ENCODE assay signal across 25 cellular contexts in genomic region chr2:182252534-182252933, GRCh38.
DNase-seq lines count a peak whose midpoint lies in the region; ATAC-seq, FAIRE-seq and TF ChIP-seq lines count a peak whose summit lies in the region.
"Had no signal": no experiment of that assay in that cellular context is flagged by ENCODE, and none has a peak within 500 bp of the region (broad histone marks: within the 10 kb centered on the region; RNA-seq: fewer than 3 reads in every experiment).

No MANE protein-coding gene starts in this region.

- H2BK5ac ChIP-seq in mesendoderm (ENCODE audit: low read length): no peak overlapping the region

- no peaks in the 10 kb centered on the region for H3K4me1 Mint-ChIP-seq in GM23338
- H3K4me1 Mint-ChIP-seq: CD14-positive monocyte; CD4-positive, alpha-beta memory T cell; CD4-positive, CD25-positive, alpha-beta regulatory T cell; CD8-positive, alpha-beta memory T cell had no signal

- peak in 2 of 3 donors; percentile 15 to 57 for DNase-seq in right cardiac atrium
- DNase-seq in left cardiac atrium: no peak
- DNase-seq in GM23338 (ENCODE audit: low spot score): no peak
- DNase-seq in mesendoderm: peak; percentile 14
- no peak for DNase-seq in urothelium cell line (ENCODE audit: low spot score)
- DNase-seq: 8988T; ACHN; BE2C; C1 segment of cervical spinal cord; CD4-positive, alpha-beta memory T cell; CD4-positive, CD25-positive, alpha-beta regulatory T cell; CD8-positive, alpha-beta memory T cell; COR-L47; DMS 273 treated with DMSO at 0.1 percent for 48 hours; DMS153; DMS79; DND-41; EL; GDM1 had no signal

- H3K27ac ChIP-seq in right cardiac atrium (ENCODE audit: low read length): peak overlapping the region; percentile 45
- no peak overlapping the region for H3K27ac ChIP-seq in GM23338 (ENCODE audit: low read depth)
- no peak overlapping the region for H3K27ac ChIP-seq in mesendoderm (ENCODE audit: low read depth, low read length)
- H3K27ac ChIP-seq: BLaER1 had no signal

- H3K27ac Mint-ChIP-seq in GM23338: no peak overlapping the region
- H3K27ac Mint-ChIP-seq: CD14-positive monocyte; CD4-positive, alpha-beta memory T cell; CD4-positive, CD25-positive, alpha-beta regulatory T cell; CD8-positive, alpha-beta memory T cell had no signal

- no peak overlapping the region for H2AK5ac ChIP-seq in mesendoderm (ENCODE audit: low read length)

- no peak overlapping the region for H3K56ac ChIP-seq in mesendoderm (ENCODE audit: low read length)

- FAIRE-seq in urothelium cell line (lab: Jason Lieb, UNC): no peak
- FAIRE-seq: A204.1, GM12878, GM12892, GM18507 had no signal

- H3K36me3 Mint-ChIP-seq in GM23338 (ENCODE audit: low read depth): no peaks in the 10 kb centered on the region
- H3K36me3 Mint-ChIP-seq: CD14-positive monocyte; CD4-positive, alpha-beta memory T cell; CD4-positive, CD25-positive, alpha-beta regulatory T cell; CD8-positive, alpha-beta memory T cell had no signal

- peak overlapping the region; percentile 23; the same call in 1 of the 2 replicates for H2AFZ ChIP-seq in GM23338

- TF ChIP-seq CTCF in GM23338 (conservative IDR thresholded peaks at IDR 0.05; ENCODE audit: low read depth in 2 of 2): no peak

- H3K79me1 ChIP-seq in mesendoderm (ENCODE audit: low read length): no peaks in the 10 kb centered on the region

- no peak overlapping the region for H2BK15ac ChIP-seq in mesendoderm (replicated peaks; ENCODE audit: low read depth)

- H3K36me3 ChIP-seq in GM23338 (ENCODE audit: insufficient read depth) (no peaks in the 10 kb centered on the region), mesendoderm (ENCODE audit: control insufficient read depth, insufficient read depth, low read length) (no peaks in the 10 kb centered on the region)
- H3K36me3 ChIP-seq: BE2C, BLaER1 had no signal

- H3K79me2 ChIP-seq in GM23338 (replicated peaks; ENCODE audit: insufficient read depth) (no peaks in the 10 kb centered on the region), mesendoderm (ENCODE audit: control insufficient read depth, insufficient read depth, low read length) (no peaks in the 10 kb centered on the region)

- no peaks in the 10 kb centered on the region for H4K20me1 ChIP-seq in GM23338 (replicated peaks; ENCODE audit: insufficient read depth)
- H4K20me1 ChIP-seq: BLaER1 had no signal

- intact Hi-C loops in right cardiac atrium (cut with DNase I): no loop called here
- intact Hi-C loops in left cardiac atrium (cut with DNase I): no loop called here

- no peaks in the 10 kb centered on the region for H3K27me3 Mint-ChIP-seq in GM23338 (ENCODE audit: insufficient read depth, low read depth, poor library complexity)
- H3K27me3 Mint-ChIP-seq: CD4-positive, CD25-positive, alpha-beta regulatory T cell had no signal

- no peak overlapping the region for H3K4me3 ChIP-seq in right cardiac atrium (ENCODE audit: low read length)
- no peak overlapping the region for H3K4me3 ChIP-seq in GM23338
- no peak overlapping the region for H3K4me3 ChIP-seq in mesendoderm (ENCODE audit: low read length)
- H3K4me3 ChIP-seq: BLaER1, GM12878 had no signal

- no peaks in the 10 kb centered on the region for H3K27me3 ChIP-seq in right cardiac atrium (ENCODE audit: control insufficient read depth, insufficient read depth)
- no peaks in the 10 kb centered on the region for H3K27me3 ChIP-seq in GM23338 (ENCODE audit: insufficient read depth)
- H3K27me3 ChIP-seq in mesendoderm (ENCODE audit: insufficient read depth, low read length, poor library complexity): no peaks in the 10 kb centered on the region
- H3K27me3 ChIP-seq: BE2C, BLaER1 had no signal

- no peak overlapping the region for H3K4ac ChIP-seq in mesendoderm (ENCODE audit: low read depth, low read length)

- no peak overlapping the region for H3K4me3 Mint-ChIP-seq in GM23338
- H3K4me3 Mint-ChIP-seq: CD14-positive monocyte; CD4-positive, alpha-beta memory T cell; CD4-positive, CD25-positive, alpha-beta regulatory T cell; CD8-positive, alpha-beta memory T cell had no signal

- no peaks in the 10 kb centered on the region for H3F3A ChIP-seq in GM23338 (replicated peaks; ENCODE audit: low read depth)

- no peak overlapping the region for H3K23ac ChIP-seq in mesendoderm (ENCODE audit: low read length)

- WGBS in right cardiac atrium: 62% methylated on average over 2 of the region's 2 CpGs
- WGBS in mesendoderm (ENCODE audit: extremely low coverage, insufficient coverage, low lambda C conversion rate): no CpG with 5 or more reads among the region's 2 CpGs

- no peak overlapping the region for H3K9ac ChIP-seq in mesendoderm (ENCODE audit: low read length)
- H3K9ac ChIP-seq: BLaER1 had no signal

- peaks cover 21% of the 10 kb centered on the region for H3K9me2 ChIP-seq in GM23338 (ENCODE audit: insufficient read depth)

- no peak overlapping the region for H4K8ac ChIP-seq in mesendoderm (ENCODE audit: low read depth, low read length)

- H3K4me1 ChIP-seq in right cardiac atrium (ENCODE audit: control insufficient read depth, insufficient read depth, low read length): peaks cover 1% of the 10 kb centered on the region
- H3K4me1 ChIP-seq in GM23338 (ENCODE audit: insufficient read depth): no peaks in the 10 kb centered on the region
- no peaks in the 10 kb centered on the region for H3K4me1 ChIP-seq in mesendoderm (ENCODE audit: control insufficient read depth, low read depth, low read length)
- H3K4me1 ChIP-seq: BE2C had no signal

- H4K5ac ChIP-seq in mesendoderm (ENCODE audit: low read length): no peak overlapping the region

- H3K18ac ChIP-seq in mesendoderm (ENCODE audit: low read length): no peak overlapping the region

- no peaks in the 10 kb centered on the region for H3K9me3 Mint-ChIP-seq in GM23338

- no peak overlapping the region for H3K4me2 ChIP-seq in GM23338
- H3K4me2 ChIP-seq in mesendoderm (ENCODE audit: low read length): no peak overlapping the region
- H3K4me2 ChIP-seq: BLaER1 had no signal

- ATAC-seq in right cardiac atrium (peak; percentile 54 to 87), left cardiac atrium (no peak), GM23338 (no peak)
- ATAC-seq: GM12878 had no signal

- no peaks in the 10 kb centered on the region for H3K9me3 ChIP-seq in right cardiac atrium (ENCODE audit: control insufficient read depth, low read length)
- H3K9me3 ChIP-seq: BE2C, BLaER1 had no signal

- H2BK120ac ChIP-seq in mesendoderm (ENCODE audit: low read depth, low read length): no peak overlapping the region

TF ChIP-seq in GM23338, 12 proteins besides CTCF, POLR2A, EP300 and RAD21 (continues in another document):
- no peak for TF ChIP-seq CREB1 (CRISPR knock-in tag; IDR thresholded peaks at IDR 0.05; ENCODE audit: low read depth)
- TF ChIP-seq ZNF114 (CRISPR knock-in tag; IDR thresholded peaks at IDR 0.05): no peak
- no peak for TF ChIP-seq STAT1 (IDR thresholded peaks at IDR 0.05; ENCODE audit: unreplicated experiment)
- TF ChIP-seq EZH2phosphoT487 (IDR thresholded peaks at IDR 0.05; ENCODE audit: unreplicated experiment): no peak
- no peak for TF ChIP-seq ZNF331 (CRISPR knock-in tag; IDR thresholded peaks at IDR 0.05; ENCODE audit: low read depth)
- TF ChIP-seq REST (IDR thresholded peaks at IDR 0.05; ENCODE audit: unreplicated experiment): no peak
- no peak for TF ChIP-seq NANOG (IDR thresholded peaks at IDR 0.05; ENCODE audit: borderline replicate concordance)
- TF ChIP-seq ETS1 (IDR thresholded peaks at IDR 0.05): no peak
- no peak for TF ChIP-seq EZH2 (IDR thresholded peaks at IDR 0.05; ENCODE audit: low read depth, unreplicated experiment)
- TF ChIP-seq POLR2AphosphoS5 (IDR thresholded peaks at IDR 0.05; ENCODE audit: low read depth): no peak

Comparison
In these comparisons a context has a peak if more than half of its experiments do, and no peak if none do; other contexts are left out.
1. ATAC-seq: peak in right cardiac atrium (2 of 2); none in left cardiac atrium (0 of 2) and GM23338 (single experiment).
2. DNase-seq: peak in right cardiac atrium (2 of 3) and mesendoderm (single experiment); none in left cardiac atrium (single experiment), GM23338 (single experiment) and urothelium cell line (single experiment).